1 cellular context compared by ENCODE assay signal in genomic region chr20:329851-330232, GRCh38.
TF ChIP-seq lines count a peak whose summit lies in the region.

No MANE protein-coding gene starts in this region.

TF ChIP-seq in GM12878, 131 proteins besides CTCF, POLR2A, EP300 and RAD21:
- TF ChIP-seq, protein P1, sequence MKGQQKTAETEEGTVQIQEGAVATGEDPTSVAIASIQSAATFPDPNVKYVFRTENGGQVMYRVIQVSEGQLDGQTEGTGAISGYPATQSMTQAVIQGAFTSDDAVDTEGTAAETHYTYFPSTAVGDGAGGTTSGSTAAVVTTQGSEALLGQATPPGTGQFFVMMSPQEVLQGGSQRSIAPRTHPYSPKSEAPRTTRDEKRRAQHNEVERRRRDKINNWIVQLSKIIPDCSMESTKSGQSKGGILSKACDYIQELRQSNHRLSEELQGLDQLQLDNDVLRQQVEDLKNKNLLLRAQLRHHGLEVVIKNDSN (IDR thresholded peaks at IDR 0.05; ENCODE audit: borderline replicate concordance, extremely low read length, insufficient read depth, low read depth, low read length) = no peak
